In the genomic region with DNA sequence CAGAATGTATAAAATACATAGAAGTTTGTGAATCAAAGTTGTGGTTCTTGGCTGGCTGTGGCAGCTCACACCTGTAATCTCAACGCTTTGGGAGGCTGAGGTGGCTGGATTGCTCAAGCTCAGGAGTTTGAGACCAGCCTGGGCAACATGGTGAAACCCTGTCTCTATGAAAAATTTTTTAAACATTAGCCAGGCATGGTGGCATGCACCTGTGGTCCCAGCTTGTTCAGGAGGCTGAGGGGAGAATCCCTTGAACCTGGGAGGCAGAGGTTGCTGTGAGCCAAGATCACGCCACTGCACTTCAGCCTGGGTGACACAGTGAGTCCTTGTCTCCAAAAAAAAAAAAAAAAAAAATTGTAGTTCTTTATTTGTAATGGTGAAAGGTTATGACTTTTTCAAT, we compare ENCODE assay signal across 1 cellular context.
A peak's percentile ranks its signal among the peaks of the same experiment; 100 is the strongest.
TF ChIP-seq lines count a peak whose summit lies in the region.

No MANE protein-coding gene starts in this region.

TF ChIP-seq in HepG2, 621 proteins besides CTCF, POLR2A, EP300 and RAD21:
- peak; percentile 9; the same call in 1 of the 2 replicates for TF ChIP-seq CEBPG (CRISPR knock-in tag; IDR thresholded peaks at IDR 0.05)
- TF ChIP-seq ZNF362 (CRISPR knock-in tag; IDR thresholded peaks at IDR 0.05; ENCODE audit: borderline replicate concordance): peak; percentile 57; the same call in 1 of the 2 replicates
- peak; percentile 19; the same call in 1 of the 2 replicates for TF ChIP-seq SALL1 (CRISPR knock-in tag; IDR thresholded peaks at IDR 0.05)
- no peak for TF ChIP-seq TSC22D2 (CRISPR knock-in tag; IDR thresholded peaks at IDR 0.05; ENCODE audit: borderline replicate concordance)
- TF ChIP-seq ZNF460 (CRISPR knock-in tag; IDR thresholded peaks at IDR 0.05; ENCODE audit: borderline replicate concordance): peak; percentile 52; the same call in 1 of the 2 replicates
- no peak for TF ChIP-seq SMAD9 (CRISPR knock-in tag; IDR thresholded peaks at IDR 0.05)
TF ChIP-seq in HepG2: peak in this region for 4.
